Comparison of ENCODE assay signal across 28 cellular contexts in the genomic region with DNA sequence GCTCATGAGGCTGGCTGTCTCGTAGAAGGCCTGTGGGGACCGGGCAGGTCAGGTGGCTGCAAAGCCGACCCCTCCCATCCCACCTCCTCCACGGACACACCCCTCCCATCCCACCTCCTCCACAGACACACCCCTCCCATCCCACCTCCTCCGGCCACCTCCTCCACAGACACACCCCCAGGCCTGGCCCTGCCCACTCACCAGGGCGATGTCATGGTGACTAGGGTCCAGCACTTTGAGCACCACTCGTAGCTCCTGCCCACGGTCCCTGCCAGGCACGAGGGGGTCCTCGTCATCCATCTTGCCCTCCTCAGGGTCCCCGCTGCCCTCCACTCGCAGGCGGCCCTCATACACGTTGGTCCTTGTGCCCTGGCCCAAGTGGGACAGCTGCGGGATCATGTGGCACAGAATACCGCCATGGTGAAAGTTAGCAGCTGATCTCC. TPM values are rescaled to one million over a fixed set of nuclear protein-coding genes. Genes with fewer than 3 reads are reported as not detected.
A peak's percentile ranks its signal among the peaks of the same experiment; 100 is the strongest.
DNase-seq lines count a peak whose midpoint lies in the region; ATAC-seq, FAIRE-seq and TF ChIP-seq lines count a peak whose summit lies in the region.
"Had no signal": no experiment of that assay in that cellular context is flagged by ENCODE, and none has a peak within 500 bp of the region (broad histone marks: within the 10 kb centered on the region; RNA-seq: fewer than 3 reads in every experiment).

No MANE protein-coding gene starts in this region.

- H3K9ac ChIP-seq in HCT116 (ENCODE audit: low read length) (no peak overlapping the region), K562 (ENCODE audit: insufficient read depth in 1 of 2, low read depth in 2 of 2, low read length in 2 of 2) (no peak overlapping the region), neuronal stem cell (ENCODE audit: low read depth, low read length, poor library complexity) (peak overlapping the region; percentile 30)

- no peak for DNase-seq in CD8-positive, alpha-beta T cell
- DNase-seq in HCT116 (ENCODE audit: low read depth, low spot score) (no peak), K562 (ENCODE audit: extremely low read depth in 1 of 4, low spot score in 3 of 4) (peak; percentile 27 to 78 (median 52)), neuronal stem cell (ENCODE audit: low spot score) (no peak), NCI-H187 treated with DMSO at 0.1 percent for 48 hours (lab: John Stamatoyannopoulos, UW) (no peak), iPS-NIHi7 (ENCODE audit: extremely low spot score) (no peak)
- no peak for DNase-seq in stimulated activated CD4-positive, alpha-beta T cell treated with anti-CD3 and anti-CD28 coated beads, Interleukin-15, amount 100 ng/mL, for 24 hours
- DNase-seq: CD8-positive, alpha-beta memory T cell; DMS 273 treated with DMSO at 0.1 percent for 48 hours; DMS79; EL; GDM1; KG1; MG63; NCI-H2029 treated with DMSO at 0.1 percent for 48 hours; NCI-H2227 treated with DMSO at 0.1 percent for 48 hours; NCI-H510A; NCI-H69; SHP77 had no signal

- peaks cover 3% of the 10 kb centered on the region for H3K79me1 ChIP-seq in neuronal stem cell (ENCODE audit: low read depth, low read length)

- no peak for TF ChIP-seq CTCF in CD8-positive, alpha-beta T cell (IDR thresholded peaks at IDR 0.05)
- no peak for TF ChIP-seq CTCF in HCT116 (IDR thresholded peaks at IDR 0.05 in 2 of 3, conservative IDR thresholded peaks at IDR 0.05 in 1 of 3; ENCODE audit: borderline replicate concordance in 1 of 3, insufficient read depth in 1 of 3, low read depth in 2 of 3, low read length in 2 of 3)
- TF ChIP-seq CTCF in K562 (IDR thresholded peaks at IDR 0.05 in 2 of 3, conservative IDR thresholded peaks at IDR 0.05 in 1 of 3; ENCODE audit: insufficient read depth in 2 of 3, low read depth in 1 of 3, low read length in 3 of 3) = no peak

- TF ChIP-seq EP300 in K562 (IDR thresholded peaks at IDR 0.05; ENCODE audit: low read length) = no peak

- H3K79me2 ChIP-seq in HCT116 (ENCODE audit: insufficient read depth, low read length) = no peaks in the 10 kb centered on the region
- no peaks in the 10 kb centered on the region for H3K79me2 ChIP-seq in K562 (ENCODE audit: control insufficient read depth, insufficient read depth, low read length)

- H4K20me1 ChIP-seq in HCT116 (ENCODE audit: insufficient read depth) (no peaks in the 10 kb centered on the region), K562 (replicated peaks; ENCODE audit: control insufficient read depth, insufficient read depth, low read length) (no peaks in the 10 kb centered on the region)

- no peak overlapping the region for H2AFZ ChIP-seq in HCT116 (ENCODE audit: low read depth, low read length, poor library complexity, severe bottlenecking)
- no peak overlapping the region for H2AFZ ChIP-seq in K562 (ENCODE audit: low read depth, low read length)
- no peak overlapping the region for H2AFZ ChIP-seq in neuronal stem cell (ENCODE audit: low read length)

- no peaks in the 10 kb centered on the region for H3K9me2 ChIP-seq in HCT116 (ENCODE audit: insufficient read depth)

- no peak overlapping the region for H2BK5ac ChIP-seq in neuronal stem cell (ENCODE audit: low read length)

- H3K4me1 ChIP-seq in CD8-positive, alpha-beta T cell (ENCODE audit: insufficient read depth, low read length) = no peaks in the 10 kb centered on the region
- H3K4me1 ChIP-seq in HCT116 (ENCODE audit: control insufficient read depth in 1 of 2, insufficient read depth in 2 of 2, low read length in 2 of 2) (no peaks in the 10 kb centered on the region), K562 (replicated peaks in 1 of 2; ENCODE audit: control insufficient read depth in 2 of 2, insufficient read depth in 2 of 2, low read length in 2 of 2) (peaks cover 0 to 17% of the 10 kb centered on the region in 2 experiments; a peak in 1 of 5 replicates), neuronal stem cell (ENCODE audit: control insufficient read depth in 2 of 2, insufficient read depth in 1 of 2, low read depth in 1 of 2, low read length in 2 of 2) (no peaks in the 10 kb centered on the region)

- no peak overlapping the region for H2BK12ac ChIP-seq in neuronal stem cell (ENCODE audit: low read length)

- no peak overlapping the region for H4K8ac ChIP-seq in neuronal stem cell (ENCODE audit: low read depth, low read length)

- H2BK120ac ChIP-seq in neuronal stem cell (ENCODE audit: low read depth, low read length) = no peak overlapping the region

- H3K27me3 ChIP-seq in CD8-positive, alpha-beta T cell (ENCODE audit: insufficient read depth, low read length) = no peaks in the 10 kb centered on the region
- H3K27me3 ChIP-seq in HCT116 (ENCODE audit: insufficient read depth, low read length) = no peaks in the 10 kb centered on the region
- H3K27me3 ChIP-seq in K562 (ENCODE audit: control insufficient read depth in 2 of 2, insufficient read depth in 2 of 2, low read length in 2 of 2) = no peaks in the 10 kb centered on the region
- no peaks in the 10 kb centered on the region for H3K27me3 ChIP-seq in neuronal stem cell (ENCODE audit: control insufficient read depth in 3 of 3, insufficient read depth in 3 of 3, low read depth in 1 of 3, low read length in 3 of 3)
- H3K27me3 ChIP-seq: MG63 had no signal

- no peak overlapping the region for H3K23ac ChIP-seq in neuronal stem cell (ENCODE audit: low read depth, low read length, poor library complexity)

- H3K4me3 ChIP-seq in CD8-positive, alpha-beta T cell (ENCODE audit: low read depth, low read length) = no peak overlapping the region
- H3K4me3 ChIP-seq in HCT116 (replicated peaks in 1 of 2; ENCODE audit: low read depth in 1 of 2, low read length in 2 of 2) = no peak overlapping the region
- no peak overlapping the region for H3K4me3 ChIP-seq in K562
- no peak overlapping the region for H3K4me3 ChIP-seq in neuronal stem cell (ENCODE audit: low read length in 2 of 2)
- H3K4me3 ChIP-seq: MG63 had no signal

- H3K14ac ChIP-seq in neuronal stem cell (ENCODE audit: low read length) = peak overlapping the region; percentile 38

- FAIRE-seq in K562 (lab: Jason Lieb, UNC) = no peak
- FAIRE-seq: GM12891, GM18507, H1 had no signal

- POLR2A ChIA-PET in CD8-positive, alpha-beta T cell (lab: Charles Lee) = no interaction called here
- POLR2A ChIA-PET in HCT116 (lab: Charles Lee) (interaction anchor here (1.5 kb wide), 1 partner anchor 72 kb away, joined by 3 read pairs; the partner anchor contains the start of gene ICAM5), K562 (lab: Yijun Ruan, JAX) (interaction anchor here (1.4 kb wide), 1 partner anchor 17 kb away, joined by 4 read pairs; no protein-coding TSS in a partner anchor)

- H3K4ac ChIP-seq in neuronal stem cell (ENCODE audit: low read length) = no peak overlapping the region

- H3K9me3 ChIP-seq in CD8-positive, alpha-beta T cell (ENCODE audit: low read length) = no peaks in the 10 kb centered on the region
- no peaks in the 10 kb centered on the region for H3K9me3 ChIP-seq in HCT116 (ENCODE audit: control insufficient read depth in 1 of 2, insufficient read depth in 1 of 2, low read depth in 1 of 2, low read length in 2 of 2)
- H3K9me3 ChIP-seq in K562 (replicated peaks; ENCODE audit: control insufficient read depth, insufficient read depth, low read depth, low read length) = no peaks in the 10 kb centered on the region
- no peaks in the 10 kb centered on the region for H3K9me3 ChIP-seq in neuronal stem cell (replicated peaks in 1 of 2; ENCODE audit: control insufficient read depth in 2 of 2, insufficient read depth in 1 of 2, low read depth in 1 of 2, low read length in 2 of 2)
- H3K9me3 ChIP-seq: MG63 had no signal

- no peak overlapping the region for H3K4me3 Mint-ChIP-seq in CD8-positive, alpha-beta T cell
- H3K4me3 Mint-ChIP-seq: B cell; CD8-positive, alpha-beta memory T cell had no signal

- no TSS peak for BruUV-seq in HCT116 (replicated peaks; lab: Mats Ljungman, UMichigan)
- BruUV-seq in K562 (replicated peaks; lab: Mats Ljungman, UMichigan) = no TSS peak

- CTCF ChIA-PET in CD8-positive, alpha-beta T cell (lab: Charles Lee) = no interaction called here
- CTCF ChIA-PET in HCT116 (lab: Charles Lee) (no interaction called here), K562 (lab: Yijun Ruan, JAX; ENCODE audit: low intra/inter-chr PET ratio) (no interaction called here)

- TF ChIP-seq RAD21 in HCT116 (IDR thresholded peaks at IDR 0.05; ENCODE audit: low read depth) (no peak), K562 (CRISPR knock-in tag; conservative IDR thresholded peaks at IDR 0.05 in 1 of 2, IDR thresholded peaks at IDR 0.05 in 1 of 2) (no peak)

- peaks cover 77% of the 10 kb centered on the region for H3K36me3 Mint-ChIP-seq in CD8-positive, alpha-beta T cell

- H2BK15ac ChIP-seq in neuronal stem cell (ENCODE audit: low read length) = no peak overlapping the region

- H3K27me3 Mint-ChIP-seq in CD8-positive, alpha-beta T cell (ENCODE audit: low read depth) = no peaks in the 10 kb centered on the region
- H3K27me3 Mint-ChIP-seq: B cell; CD8-positive, alpha-beta memory T cell had no signal

- no peaks in the 10 kb centered on the region for H3K9me1 ChIP-seq in K562 (ENCODE audit: control insufficient read depth, insufficient read depth, low read length)

- no peak overlapping the region for H4K91ac ChIP-seq in neuronal stem cell (ENCODE audit: low read depth, low read length, poor library complexity)

- H3K36me3 ChIP-seq in CD8-positive, alpha-beta T cell (ENCODE audit: insufficient read depth, low read length) = peaks cover 11% of the 10 kb centered on the region
- H3K36me3 ChIP-seq in HCT116 (ENCODE audit: control insufficient read depth in 1 of 2, insufficient read depth in 2 of 2, low read length in 2 of 2) = peaks cover 14 to 16% of the 10 kb centered on the region in 2 experiments; a peak in 3 of 4 replicates
- peaks cover 81% of the 10 kb centered on the region; the same call in 2 of the 3 replicates for H3K36me3 ChIP-seq in K562 (ENCODE audit: control insufficient read depth, insufficient read depth, low read length)
- peaks cover 40 to 86% of the 10 kb centered on the region in 2 donors for H3K36me3 ChIP-seq in neuronal stem cell (replicated peaks in 1 of 2; ENCODE audit: control insufficient read depth in 2 of 2, insufficient read depth in 2 of 2, low read length in 2 of 2)

- no peaks in the 10 kb centered on the region for H3K9me3 Mint-ChIP-seq in CD8-positive, alpha-beta T cell
- H3K9me3 Mint-ChIP-seq: CD8-positive, alpha-beta memory T cell had no signal

- peak overlapping the region; percentile 32 for H3K27ac Mint-ChIP-seq in CD8-positive, alpha-beta T cell
- H3K27ac Mint-ChIP-seq: B cell had no signal

- H2AK5ac ChIP-seq in neuronal stem cell (ENCODE audit: low read depth, low read length) = no peak overlapping the region

- no peak overlapping the region for H3K27ac ChIP-seq in CD8-positive, alpha-beta T cell (ENCODE audit: low read depth, low read length)
- no peak overlapping the region for H3K27ac ChIP-seq in HCT116 (ENCODE audit: low read depth, low read length)
- H3K27ac ChIP-seq in K562 (ENCODE audit: extremely low read depth, low read depth, low read length) = no peak overlapping the region
- no peak overlapping the region for H3K27ac ChIP-seq in neuronal stem cell (replicated peaks; ENCODE audit: low read length)
- H3K27ac ChIP-seq: 22Rv1, C4-2B, RWPE1 had no signal

- no peak for TF ChIP-seq POLR2A in HCT116 (IDR thresholded peaks at IDR 0.05; ENCODE audit: borderline replicate concordance, extremely low read depth, insufficient read depth, insufficient read length)
- no peak for TF ChIP-seq POLR2A in K562 (conservative IDR thresholded peaks at IDR 0.05)

- no peaks in the 10 kb centered on the region for H3K4me1 Mint-ChIP-seq in CD8-positive, alpha-beta T cell (ENCODE audit: low read depth)
- H3K4me1 Mint-ChIP-seq: B cell; CD8-positive, alpha-beta memory T cell had no signal

- 90% methylated on average over 11 of the region's 16 CpGs for WGBS in K562 (ENCODE audit: insufficient coverage, low coverage, missing lambda C conversion rate)
- no CpG with 5 or more reads among the region's 16 CpGs for WGBS in neuronal stem cell (ENCODE audit: extremely low coverage in 2 of 2, insufficient read length in 2 of 2, insufficient replicate concordance in 1 of 2), 2 donors

- intact Hi-C loops in CD8-positive, alpha-beta T cell (cut with DNase I, micrococcal nuclease) = no loop called here
- intact Hi-C loops in HCT116 (cut with micrococcal nuclease) (no loop called here), K562 (cut with micrococcal nuclease) (no loop called here)

- no peak for ATAC-seq in CD8-positive, alpha-beta T cell
- ATAC-seq in HCT116 (peak; percentile 52; the same call in 1 of the 2 replicates), K562 (peak; percentile 82), HG03521 (IDR thresholded peaks at IDR 0.05; ENCODE audit: unreplicated experiment) (no peak)
- ATAC-seq: Panc1 had no signal

- in situ Hi-C loops in K562 (cut with MboI) = no loop called here

- no peak overlapping the region for H3K18ac ChIP-seq in neuronal stem cell (ENCODE audit: low read length)

- H3K4me2 ChIP-seq in HCT116 (ENCODE audit: low read length) (no peak overlapping the region), K562 (ENCODE audit: insufficient read depth, low read length) (no peak overlapping the region), neuronal stem cell (ENCODE audit: insufficient read depth, low read length, poor library complexity, severe bottlenecking) (no peak overlapping the region)

- RAD21 ChIA-PET in HCT116 (lab: Charles Lee; ENCODE audit: low non-redundant PET in 1 of 2, low total read pairs in 2 of 2, uncharacterized antibody in 2 of 2, unreplicated experiment in 2 of 2) = no interaction called here

RNA-seq across cellular contexts. Expression of gene TYK2, which starts 18.8 kb away (rescaled TPM):
- total RNA-seq in CD8-positive, alpha-beta T cell = 100 to 1,000 TPM; 244 to 250 TPM
- total RNA-seq in HCT116 (2021; ENCODE audit: unreplicated experiment) (110 TPM), K562 (2014; rRNA removed) (132 and 147 TPM in 2 replicates), K562 (2014; rRNA removed; fragmentation: Illumina TruSeq; extraction: Trizol) (56.6 and 57.5 TPM in 2 replicates), K562 (2015; rRNA removed; fragmentation: Illumina TruSeq; extraction: Trizol) (85.0 and 85.9 TPM in 2 replicates), K562 (2021) (123 and 144 TPM in 2 replicates)
- polyA plus RNA-seq in HCT116 (2012) = 97.1 and 98.1 TPM in 2 replicates
- 364 and 893 TPM in 2 replicates for total RNA-seq in K562 (2011; cell fraction: chromatin; rRNA removed; ENCODE audit: low replicate concordance)
- total RNA-seq in K562 (2011; cell fraction: nucleolus; rRNA removed) = 386 and 391 TPM in 2 replicates
- total RNA-seq in K562 (2011; cell fraction: nucleoplasm; rRNA removed) = 314 and 336 TPM in 2 replicates
- polyA plus RNA-seq in K562 (2011; rRNA removed) (51.9 and 75.4 TPM in 2 replicates), K562 (2014; fragmentation: Illumina TruSeq; extraction: Trizol) (125 and 126 TPM in 2 replicates), K562 (2014; fragmentation: Nextera tagmentation; extraction: Ambion mirVana) (10 to 100 TPM; 15.0 to 19.9 TPM), K562 (2014; rRNA removed) (174 and 182 TPM in 2 replicates)
- 57.5 and 76.1 TPM in 2 replicates for polyA plus RNA-seq in K562 (2011; cell fraction: cytosol; rRNA removed)
- 548 and 794 TPM in 2 replicates for polyA plus RNA-seq in K562 (2011; cell fraction: nucleus; rRNA removed)
- 111 and 155 TPM in 2 replicates for polyA plus RNA-seq in K562 (2012)
- 14.0 and 30.4 TPM in 2 replicates for polyA minus RNA-seq in K562 (2011; rRNA and poly(A)+ RNA removed)
- polyA minus RNA-seq in K562 (2011; cell fraction: cytosol; rRNA and poly(A)+ RNA removed) = 50.7 and 53.3 TPM in 2 replicates
- 55.5 and 67.1 TPM in 2 replicates for polyA minus RNA-seq in K562 (2011; cell fraction: nucleus; rRNA and poly(A)+ RNA removed)
- polyA plus RNA-seq in neuronal stem cell (2013, experiment 1 of 2) = 31.5 TPM
- polyA plus RNA-seq in neuronal stem cell (2013, experiment 2 of 2) = 29.4 TPM

RNA-seq across cellular contexts. Expression of gene ICAM3, which starts 22.2 kb away (rescaled TPM):
- total RNA-seq in CD8-positive, alpha-beta T cell = 100 to 1,000 TPM; 134 to 140 TPM
- 8.3 TPM for total RNA-seq in HCT116 (2021; ENCODE audit: unreplicated experiment)
- 8.8 and 12.0 TPM in 2 replicates for polyA plus RNA-seq in HCT116 (2012)
- 3.1 and 13.6 TPM in 2 replicates for total RNA-seq in K562 (2011; cell fraction: chromatin; rRNA removed; ENCODE audit: low replicate concordance)
- 13.3 and 15.5 TPM in 2 replicates for total RNA-seq in K562 (2011; cell fraction: nucleolus; rRNA removed)
- total RNA-seq in K562 (2011; cell fraction: nucleoplasm; rRNA removed) = 8.9 and 10.7 TPM in 2 replicates
- total RNA-seq in K562 (2014; rRNA removed) = 28.6 and 33.1 TPM in 2 replicates
- 12.0 and 21.3 TPM in 2 replicates for total RNA-seq in K562 (2014; rRNA removed; fragmentation: Illumina TruSeq; extraction: Trizol)
- 27.8 TPM in 2 replicates for total RNA-seq in K562 (2015; rRNA removed; fragmentation: Illumina TruSeq; extraction: Trizol)
- 39.5 and 42.2 TPM in 2 replicates for total RNA-seq in K562 (2021)
- polyA plus RNA-seq in K562 (2011; rRNA removed) = 24.2 and 25.2 TPM in 2 replicates
- polyA plus RNA-seq in K562 (2011; cell fraction: cytosol; rRNA removed) = 24.7 and 48.2 TPM in 2 replicates
- polyA plus RNA-seq in K562 (2011; cell fraction: nucleus; rRNA removed) = 13.6 and 14.4 TPM in 2 replicates
- 15.9 and 42.8 TPM in 2 replicates for polyA plus RNA-seq in K562 (2012)
- polyA plus RNA-seq in K562 (2014; fragmentation: Illumina TruSeq; extraction: Trizol) = 21.4 and 22.2 TPM in 2 replicates
- 10 to 100 TPM in 1 of 2 experiments, 1 to 10 TPM in 1; 6.5 to 10.8 TPM for polyA plus RNA-seq in K562 (2014; fragmentation: Nextera tagmentation; extraction: Ambion mirVana)
- polyA plus RNA-seq in K562 (2014; rRNA removed) = 29.7 and 31.1 TPM in 2 replicates
- polyA minus RNA-seq in K562 (2011; rRNA and poly(A)+ RNA removed) = 8.3 and 11.0 TPM in 2 replicates
- 18.0 and 18.9 TPM in 2 replicates for polyA minus RNA-seq in K562 (2011; cell fraction: cytosol; rRNA and poly(A)+ RNA removed)
- polyA minus RNA-seq in K562 (2011; cell fraction: nucleus; rRNA and poly(A)+ RNA removed) = 4.7 and 5.1 TPM in 2 replicates
- polyA plus RNA-seq in neuronal stem cell (2013, experiment 1 of 2) = 1.3 TPM
- polyA plus RNA-seq in neuronal stem cell (2013, experiment 2 of 2) = 1.5 TPM

RNA-seq across cellular contexts. Expression of gene RAVER1, which starts 28.3 kb away (rescaled TPM):
- total RNA-seq in CD8-positive, alpha-beta T cell = 10 to 100 TPM; 33.3 to 33.6 TPM
- total RNA-seq in HCT116 (2021; ENCODE audit: unreplicated experiment) = 71.0 TPM
- 34.6 and 40.1 TPM in 2 replicates for polyA plus RNA-seq in HCT116 (2012)
- total RNA-seq in K562 (2011; cell fraction: chromatin; rRNA removed; ENCODE audit: low replicate concordance) = 30.5 and 66.0 TPM in 2 replicates
- 39.2 and 46.7 TPM in 2 replicates for total RNA-seq in K562 (2011; cell fraction: nucleolus; rRNA removed)
- 28.3 and 42.4 TPM in 2 replicates for total RNA-seq in K562 (2011; cell fraction: nucleoplasm; rRNA removed)
- 30.1 and 45.1 TPM in 2 replicates for total RNA-seq in K562 (2014; rRNA removed)
- 2.3 and 2.8 TPM in 2 replicates for total RNA-seq in K562 (2014; rRNA removed; fragmentation: Illumina TruSeq; extraction: Trizol)
- total RNA-seq in K562 (2015; rRNA removed; fragmentation: Illumina TruSeq; extraction: Trizol) = 7.0 and 9.3 TPM in 2 replicates
- 112 and 113 TPM in 2 replicates for total RNA-seq in K562 (2021)
- 2.4 and 4.9 TPM in 2 replicates for polyA plus RNA-seq in K562 (2011; rRNA removed)
- polyA plus RNA-seq in K562 (2011; cell fraction: cytosol; rRNA removed) = 3.4 and 9.5 TPM in 2 replicates
- 22.5 and 41.1 TPM in 2 replicates for polyA plus RNA-seq in K562 (2011; cell fraction: nucleus; rRNA removed)
- 39.6 and 39.8 TPM in 2 replicates for polyA plus RNA-seq in K562 (2012)
- polyA plus RNA-seq in K562 (2014; fragmentation: Illumina TruSeq; extraction: Trizol) = 9.3 and 36.7 TPM in 2 replicates
- polyA plus RNA-seq in K562 (2014; fragmentation: Nextera tagmentation; extraction: Ambion mirVana) = under 1 TPM; 0.06 to 0.08 TPM
- 24.6 and 29.2 TPM in 2 replicates for polyA plus RNA-seq in K562 (2014; rRNA removed)
- polyA minus RNA-seq in K562 (2011; rRNA and poly(A)+ RNA removed) = 5.8 and 8.6 TPM in 2 replicates
- 41.5 and 55.1 TPM in 2 replicates for polyA minus RNA-seq in K562 (2011; cell fraction: cytosol; rRNA and poly(A)+ RNA removed)
- 14.7 and 15.3 TPM in 2 replicates for polyA minus RNA-seq in K562 (2011; cell fraction: nucleus; rRNA and poly(A)+ RNA removed)
- polyA plus RNA-seq in neuronal stem cell (2013, experiment 1 of 2) = 44.6 TPM
- polyA plus RNA-seq in neuronal stem cell (2013, experiment 2 of 2) = 45.3 TPM

RNA-seq across cellular contexts. Expression of gene CDC37, which starts 41.8 kb away (rescaled TPM):
- 100 to 1,000 TPM; 195 to 196 TPM for total RNA-seq in CD8-positive, alpha-beta T cell
- total RNA-seq in HCT116 (2021; ENCODE audit: unreplicated experiment) (260 TPM), K562 (2014; rRNA removed) (374 and 442 TPM in 2 replicates), K562 (2014; rRNA removed; fragmentation: Illumina TruSeq; extraction: Trizol) (92.4 and 108 TPM in 2 replicates), K562 (2015; rRNA removed; fragmentation: Illumina TruSeq; extraction: Trizol) (227 and 233 TPM in 2 replicates), K562 (2021) (220 and 242 TPM in 2 replicates)
- polyA plus RNA-seq in HCT116 (2012) = 336 and 355 TPM in 2 replicates
- 143 and 313 TPM in 2 replicates for total RNA-seq in K562 (2011; cell fraction: chromatin; rRNA removed; ENCODE audit: low replicate concordance)
- 204 and 248 TPM in 2 replicates for total RNA-seq in K562 (2011; cell fraction: nucleolus; rRNA removed)
- 196 and 198 TPM in 2 replicates for total RNA-seq in K562 (2011; cell fraction: nucleoplasm; rRNA removed)
- polyA plus RNA-seq in K562 (2011; rRNA removed) (298 and 334 TPM in 2 replicates), K562 (2014; fragmentation: Illumina TruSeq; extraction: Trizol) (188 and 265 TPM in 2 replicates), K562 (2014; fragmentation: Nextera tagmentation; extraction: Ambion mirVana) (10 to 100 TPM in 1 of 2 experiments, 1 to 10 TPM in 1; 6.6 to 12.8 TPM), K562 (2014; rRNA removed) (481 and 538 TPM in 2 replicates)
- polyA plus RNA-seq in K562 (2011; cell fraction: cytosol; rRNA removed) = 268 and 380 TPM in 2 replicates
- 1,074 and 1,365 TPM in 2 replicates for polyA plus RNA-seq in K562 (2011; cell fraction: nucleus; rRNA removed)
- 226 and 230 TPM in 2 replicates for polyA plus RNA-seq in K562 (2012)
- polyA minus RNA-seq in K562 (2011; rRNA and poly(A)+ RNA removed) = 76.0 and 124 TPM in 2 replicates
- polyA minus RNA-seq in K562 (2011; cell fraction: cytosol; rRNA and poly(A)+ RNA removed) = 83.3 and 94.9 TPM in 2 replicates
- polyA minus RNA-seq in K562 (2011; cell fraction: nucleus; rRNA and poly(A)+ RNA removed) = 51.0 and 68.2 TPM in 2 replicates
- 93.1 TPM for polyA plus RNA-seq in neuronal stem cell (2013, experiment 1 of 2)
- 91.5 TPM for polyA plus RNA-seq in neuronal stem cell (2013, experiment 2 of 2)

RNA-seq across cellular contexts. Expression of gene FDX2, which starts 45.8 kb away (rescaled TPM):
- 1 to 10 TPM; 3.1 to 4.2 TPM for total RNA-seq in CD8-positive, alpha-beta T cell
- 21.0 TPM for total RNA-seq in HCT116 (2021; ENCODE audit: unreplicated experiment)
- polyA plus RNA-seq in HCT116 (2012) = 20.2 and 21.5 TPM in 2 replicates
- total RNA-seq in K562 (2011; cell fraction: chromatin; rRNA removed; ENCODE audit: low replicate concordance) = 10.6 and 53.0 TPM in 2 replicates
- 44.7 and 46.7 TPM in 2 replicates for total RNA-seq in K562 (2011; cell fraction: nucleolus; rRNA removed)
- total RNA-seq in K562 (2011; cell fraction: nucleoplasm; rRNA removed) = 24.2 and 28.0 TPM in 2 replicates
- total RNA-seq in K562 (2014; rRNA removed) = 47.0 and 59.4 TPM in 2 replicates
- total RNA-seq in K562 (2014; rRNA removed; fragmentation: Illumina TruSeq; extraction: Trizol) = 9.7 and 15.9 TPM in 2 replicates
- 28.9 and 29.7 TPM in 2 replicates for total RNA-seq in K562 (2015; rRNA removed; fragmentation: Illumina TruSeq; extraction: Trizol)
- total RNA-seq in K562 (2021) = 34.8 and 36.8 TPM in 2 replicates
- polyA plus RNA-seq in K562 (2011; rRNA removed) = 22.3 and 33.3 TPM in 2 replicates
- polyA plus RNA-seq in K562 (2011; cell fraction: cytosol; rRNA removed) = 47.1 and 82.4 TPM in 2 replicates
- polyA plus RNA-seq in K562 (2011; cell fraction: nucleus; rRNA removed) = 33.5 and 61.9 TPM in 2 replicates
- 27.6 and 42.2 TPM in 2 replicates for polyA plus RNA-seq in K562 (2012)
- 47.2 and 55.3 TPM in 2 replicates for polyA plus RNA-seq in K562 (2014; fragmentation: Illumina TruSeq; extraction: Trizol)
- 1 to 10 TPM; 2.5 to 5.8 TPM for polyA plus RNA-seq in K562 (2014; fragmentation: Nextera tagmentation; extraction: Ambion mirVana)
- 49.2 and 49.8 TPM in 2 replicates for polyA plus RNA-seq in K562 (2014; rRNA removed)
- polyA minus RNA-seq in K562 (2011; rRNA and poly(A)+ RNA removed) = 4.9 and 9.2 TPM in 2 replicates
- 14.3 and 14.5 TPM in 2 replicates for polyA minus RNA-seq in K562 (2011; cell fraction: cytosol; rRNA and poly(A)+ RNA removed)
- polyA minus RNA-seq in K562 (2011; cell fraction: nucleus; rRNA and poly(A)+ RNA removed) = 5.3 and 9.6 TPM in 2 replicates
- 13.4 TPM for polyA plus RNA-seq in neuronal stem cell (2013, experiment 1 of 2)
- 13.5 TPM for polyA plus RNA-seq in neuronal stem cell (2013, experiment 2 of 2)

Comparison
In these comparisons a context has a peak if more than half of its experiments do, and no peak if none do; other contexts are left out.
1. ATAC-seq: peak in HCT116 (single experiment) and K562 (single experiment); none in CD8-positive, alpha-beta T cell (single experiment) and HG03521 (single experiment).
2. DNase-seq: peak in K562 (4 of 4); none in CD8-positive, alpha-beta T cell (0 of 7), HCT116 (single experiment), neuronal stem cell (single experiment), NCI-H187 treated with DMSO at 0.1 percent for 48 hours (single experiment), iPS-NIHi7 (single experiment) and stimulated activated CD4-positive, alpha-beta T cell treated with anti-CD3 and anti-CD28 coated beads, Interleukin-15, amount 100 ng/mL, for 24 hours (single experiment).